Comparison of ENCODE assay signal across 14 cellular contexts in the genomic region with DNA sequence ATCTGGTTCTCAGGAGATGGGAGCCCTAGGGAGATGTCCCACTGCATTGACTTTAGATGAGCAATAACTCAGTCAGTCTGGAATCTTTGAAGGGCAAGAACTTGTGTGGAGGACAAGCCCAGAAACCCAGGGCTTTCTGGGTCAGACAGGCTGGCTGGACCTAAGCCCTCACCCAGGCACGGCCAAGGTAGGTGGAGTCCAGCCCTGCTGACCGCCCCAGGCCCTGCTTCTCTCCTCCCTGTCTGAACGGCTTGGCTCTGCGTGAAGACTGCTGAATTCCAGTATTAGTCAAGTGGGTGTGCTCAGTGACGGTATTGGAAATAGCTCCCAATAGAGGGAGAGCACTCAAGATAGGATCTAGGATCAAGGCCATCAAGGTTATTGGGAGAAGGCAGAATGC. TPM values are rescaled to one million over a fixed set of nuclear protein-coding genes. Genes with fewer than 3 reads are reported as not detected.
DNase-seq lines count a peak whose midpoint lies in the region; ATAC-seq and TF ChIP-seq lines count a peak whose summit lies in the region.
"Had no signal": no experiment of that assay in that cellular context is flagged by ENCODE, and none has a peak within 500 bp of the region (broad histone marks: within the 10 kb centered on the region; RNA-seq: fewer than 3 reads in every experiment).

No MANE protein-coding gene starts in this region.

- H3K27me3 ChIP-seq in RWPE2 (ENCODE audit: insufficient read depth, poor library complexity, severe bottlenecking): no peaks in the 10 kb centered on the region

- no peak overlapping the region for H3K4me3 Mint-ChIP-seq in osteocyte (ENCODE audit: unreplicated experiment)
- H3K4me3 Mint-ChIP-seq: activated CD8-positive, alpha-beta memory T cell treated with anti-CD3 and anti-CD28 coated beads, Interleukin-2, amount 10 ng/mL, durations not matched to agents 7 days and 5 days; CD14-positive monocyte; GM23338 had no signal

- H3K9me3 Mint-ChIP-seq in osteocyte (ENCODE audit: unreplicated experiment): no peaks in the 10 kb centered on the region
- H3K9me3 Mint-ChIP-seq: GM23338 had no signal

- TF ChIP-seq CTCF in AG09319 (IDR thresholded peaks at IDR 0.05; ENCODE audit: low read depth, low read length): no peak
- no peak for TF ChIP-seq CTCF in RWPE2 (IDR thresholded peaks at IDR 0.05; ENCODE audit: poor library complexity, severe bottlenecking)
- TF ChIP-seq CTCF in osteocyte (IDR thresholded peaks at IDR 0.05): no peak

- no peak overlapping the region for H3K4me3 ChIP-seq in RWPE2 (ENCODE audit: severe bottlenecking)
- H3K4me3 ChIP-seq: GM23338, lung had no signal

- no peaks in the 10 kb centered on the region for H3K9me3 ChIP-seq in RWPE2 (ENCODE audit: severe bottlenecking)

- no peaks in the 10 kb centered on the region for H3K27me3 Mint-ChIP-seq in osteocyte (ENCODE audit: unreplicated experiment)

- no peak overlapping the region for H3K27ac ChIP-seq in RWPE2 (ENCODE audit: poor library complexity, severe bottlenecking)
- H3K27ac ChIP-seq: HL-60 had no signal

- H3K4me1 ChIP-seq in RWPE2 (ENCODE audit: insufficient read depth, poor library complexity, severe bottlenecking): peaks cover 9% of the 10 kb centered on the region

- peak overlapping the region; percentile 63 for H3K27ac Mint-ChIP-seq in osteocyte (ENCODE audit: unreplicated experiment)
- H3K27ac Mint-ChIP-seq: activated CD8-positive, alpha-beta memory T cell treated with anti-CD3 and anti-CD28 coated beads, Interleukin-2, amount 10 ng/mL, durations not matched to agents 7 days and 5 days; GM23338 had no signal

- ATAC-seq in RWPE2 (ENCODE audit: low read depth): peak; percentile 4; the same call in 1 of the 3 replicates
- ATAC-seq: activated CD8-positive, alpha-beta memory T cell treated with anti-CD3 and anti-CD28 coated beads, Interleukin-2, amount 10 ng/mL, durations not matched to agents 7 days and 5 days; GM23338 had no signal

- DNase-seq in AG09319 (ENCODE audit: extremely low read depth, low read depth): peak; percentile 71
- DNase-seq in RWPE2 (ENCODE audit: low spot score): no peak
- DNase-seq in fibroblast of the conjunctiva (ENCODE audit: low read depth): peak; percentile 60
- DNase-seq in osteocyte (ENCODE audit: extremely low spot score, unreplicated experiment): peak; percentile 84
- no peak for DNase-seq in GOT3 (lab: John Stamatoyannopoulos, UW)
- DNase-seq in AML-193 (lab: John Stamatoyannopoulos, UW): no peak
- no peak for DNase-seq in Kasumi-1 (lab: John Stamatoyannopoulos, UW)
- no peak for DNase-seq in NCI-H187 treated with DMSO at 0.1 percent for 48 hours (lab: John Stamatoyannopoulos, UW)
- DNase-seq: activated CD8-positive, alpha-beta memory T cell treated with anti-CD3 and anti-CD28 coated beads, Interleukin-2, amount 10 ng/mL, durations not matched to agents 7 days and 5 days; NCI-H1930 had no signal

- peaks cover 50% of the 10 kb centered on the region for H3K4me1 Mint-ChIP-seq in osteocyte (ENCODE audit: unreplicated experiment)

- no peaks in the 10 kb centered on the region for H3K36me3 ChIP-seq in RWPE2 (ENCODE audit: low read depth)

- H3K36me3 Mint-ChIP-seq in osteocyte (ENCODE audit: unreplicated experiment): peaks cover 2% of the 10 kb centered on the region
- H3K36me3 Mint-ChIP-seq: activated CD8-positive, alpha-beta memory T cell treated with anti-CD3 and anti-CD28 coated beads, Interleukin-2, amount 10 ng/mL, durations not matched to agents 7 days and 5 days had no signal

RNA-seq across cellular contexts. Expression of gene CXCR5, which starts 6.1 kb away (rescaled TPM):
- not detected in 2 replicates for total RNA-seq in osteocyte
- total RNA-seq: GM23338 had no signal

RNA-seq across cellular contexts. Expression of gene BCL9L, which starts 35.9 kb away (rescaled TPM):
- total RNA-seq in osteocyte: 115 and 122 TPM in 2 replicates

Comparison
In these comparisons a context has a peak if more than half of its experiments do, and no peak if none do; other contexts are left out.
1. DNase-seq: peak in AG09319 (single experiment), fibroblast of the conjunctiva (single experiment) and osteocyte (single experiment); none in RWPE2 (single experiment), GOT3 (single experiment), AML-193 (0 of 2), Kasumi-1 (0 of 2) and NCI-H187 treated with DMSO at 0.1 percent for 48 hours (single experiment).